In genomic region chr1:248838357-248839167, GRCh38 we compare ENCODE assay signal across 8 cellular contexts. TPM values are rescaled to one million over a fixed set of nuclear protein-coding genes. Genes with fewer than 3 reads are reported as not detected.
DNase-seq lines count a peak whose midpoint lies in the region; ATAC-seq and TF ChIP-seq lines count a peak whose summit lies in the region.

No MANE protein-coding gene starts in this region.

- peak overlapping the region; percentile 49 to 92 for H3K23ac ChIP-seq in mesenchymal stem cell (ENCODE audit: low read length in 2 of 2)

- peak overlapping the region; percentile 41 to 98 for H3K14ac ChIP-seq in mesenchymal stem cell (ENCODE audit: low read length in 2 of 2)

- H3K9me3 ChIP-seq in CD8-positive, alpha-beta T cell (ENCODE audit: low read length): no peaks in the 10 kb centered on the region
- H3K9me3 ChIP-seq in effector memory CD4-positive, alpha-beta T cell (ENCODE audit: control insufficient read depth, low read length): no peaks in the 10 kb centered on the region
- no peaks in the 10 kb centered on the region for H3K9me3 ChIP-seq in mesenchymal stem cell (ENCODE audit: control insufficient read depth, low read length)

- H3K27ac ChIP-seq in CD8-positive, alpha-beta T cell (ENCODE audit: low read depth, low read length): peak overlapping the region; percentile 99
- peak overlapping the region; percentile 96 for H3K27ac ChIP-seq in effector memory CD4-positive, alpha-beta T cell (ENCODE audit: insufficient read depth, low read length, poor library complexity, severe bottlenecking)
- H3K27ac ChIP-seq in mesenchymal stem cell (ENCODE audit: low read length, poor library complexity, severe bottlenecking): peak overlapping the region; percentile 88

- peak overlapping the region; percentile 6 to 55 for H2BK12ac ChIP-seq in mesenchymal stem cell (ENCODE audit: low read length in 2 of 2)

- peak overlapping the region; percentile 97 for H4K8ac ChIP-seq in mesenchymal stem cell (ENCODE audit: low read length)

- peaks cover 4% of the 10 kb centered on the region for H3K27me3 ChIP-seq in CD8-positive, alpha-beta T cell (ENCODE audit: insufficient read depth, low read length)
- H3K27me3 ChIP-seq in effector memory CD4-positive, alpha-beta T cell (replicated peaks; ENCODE audit: control insufficient read depth, insufficient read depth, low read length, poor library complexity, severe bottlenecking): peaks cover 3% of the 10 kb centered on the region
- H3K27me3 ChIP-seq in mesenchymal stem cell (ENCODE audit: control insufficient read depth in 1 of 2, insufficient read depth in 1 of 2, low read length in 2 of 2): peaks cover 0 to 16% of the 10 kb centered on the region in 2 experiments

- POLR2A ChIA-PET in CD8-positive, alpha-beta T cell (lab: Charles Lee): interaction anchor here (1.1 to 5.1 kb wide), 6 partner anchors 12 to 87 kb away, joined by 3 to 95 read pairs (median 8); partner anchors contain the start of genes SH3BP5L and ZNF692

- H3K4me3 Mint-ChIP-seq in CD8-positive, alpha-beta T cell: no peak overlapping the region

- H3K4me3 ChIP-seq in CD8-positive, alpha-beta T cell (ENCODE audit: low read depth, low read length): peak overlapping the region; percentile 61
- H3K4me3 ChIP-seq in effector memory CD4-positive, alpha-beta T cell (ENCODE audit: insufficient read depth, low read depth, low read length, poor library complexity, severe bottlenecking): peak overlapping the region; percentile 92
- peak overlapping the region; percentile 90 to 96 for H3K4me3 ChIP-seq in mesenchymal stem cell (ENCODE audit: insufficient read depth in 1 of 2, low read depth in 1 of 2, low read length in 2 of 2)

- CTCF ChIA-PET in CD8-positive, alpha-beta T cell (lab: Charles Lee): interaction anchor here (0.8 to 3.7 kb wide), 7 partner anchors 10 to 26 kb away, joined by 3 to 26 read pairs (median 4); partner anchors contain the start of genes SH3BP5L and ZNF692

- H3K36me3 ChIP-seq in CD8-positive, alpha-beta T cell (ENCODE audit: insufficient read depth, low read length): peaks cover 2% of the 10 kb centered on the region
- H3K36me3 ChIP-seq in effector memory CD4-positive, alpha-beta T cell (ENCODE audit: control insufficient read depth, insufficient read depth, low read length): peaks cover 5% of the 10 kb centered on the region
- peaks cover 0 to 4% of the 10 kb centered on the region in 2 experiments for H3K36me3 ChIP-seq in mesenchymal stem cell (ENCODE audit: control insufficient read depth in 1 of 2, insufficient read depth in 2 of 2, low read depth in 1 of 2, low read length in 2 of 2)

- peak overlapping the region; percentile 93 for H2BK5ac ChIP-seq in mesenchymal stem cell (ENCODE audit: low read depth, low read length, poor library complexity, severe bottlenecking)

- H3K27ac Mint-ChIP-seq in CD8-positive, alpha-beta T cell: peak overlapping the region; percentile 99

- no peak for TF ChIP-seq CTCF in CD8-positive, alpha-beta T cell (IDR thresholded peaks at IDR 0.05)

- intact Hi-C loops in CD8-positive, alpha-beta T cell (cut with DNase I, micrococcal nuclease): loop anchor here (1.0 kb wide), 5 partner anchors 12 to 68 kb away; partner anchors contain the start of gene PGBD2 (in 2 of the 2)

- no peaks in the 10 kb centered on the region for H3K9me3 Mint-ChIP-seq in CD8-positive, alpha-beta T cell

- peaks cover 6% of the 10 kb centered on the region for H3K36me3 Mint-ChIP-seq in CD8-positive, alpha-beta T cell

- 0% methylated on average over 69 of the region's 82 CpGs for WGBS in mesenchymal stem cell

- peak; percentile 74 to 91 (median 84) for DNase-seq in CD8-positive, alpha-beta T cell
- DNase-seq in NCI-H82 (lab: John Stamatoyannopoulos, UW) (peak; percentile 95), mesenchymal stem cell (peak; percentile 94)
- peak; percentile 94 for DNase-seq in activated CD8-positive, alpha-beta memory T cell treated with anti-CD3 and anti-CD28 coated beads for 24 hours
- peak; percentile 72 to 83 (median 78) for DNase-seq in effector memory CD4-positive, alpha-beta T cell
- peak; percentile 75 for DNase-seq in stimulated activated CD8-positive, alpha-beta memory T cell treated with anti-CD3 and anti-CD28 coated beads, Interleukin-12 subunit alpha, Interleukin-12 subunit beta, amount 100 ng/mL, for 4 hours (ENCODE audit: low read depth)

- H2AFZ ChIP-seq in mesenchymal stem cell (ENCODE audit: low read depth, low read length): peak overlapping the region; percentile 56

- H3K4me1 Mint-ChIP-seq in CD8-positive, alpha-beta T cell (ENCODE audit: low read depth): peaks cover 33% of the 10 kb centered on the region

- peak overlapping the region; percentile 58 for H3K4me2 ChIP-seq in mesenchymal stem cell (ENCODE audit: low read length, poor library complexity, severe bottlenecking)

- no peaks in the 10 kb centered on the region for H3K27me3 Mint-ChIP-seq in CD8-positive, alpha-beta T cell (ENCODE audit: low read depth)

- peak; percentile 65 for ATAC-seq in CD8-positive, alpha-beta T cell
- ATAC-seq in GM19438 (IDR thresholded peaks at IDR 0.05; ENCODE audit: low read depth, unreplicated experiment) (peak; percentile 52), HG03565 (IDR thresholded peaks at IDR 0.05; ENCODE audit: unreplicated experiment) (peak; percentile 40)

- H3K18ac ChIP-seq in mesenchymal stem cell (ENCODE audit: low read depth in 1 of 2, low read length in 2 of 2): peak overlapping the region; percentile 99

- peak overlapping the region; percentile 94 for H2BK120ac ChIP-seq in mesenchymal stem cell (ENCODE audit: low read depth, low read length)

- peaks cover 24% of the 10 kb centered on the region for H3K4me1 ChIP-seq in CD8-positive, alpha-beta T cell (ENCODE audit: insufficient read depth, low read length)
- peaks cover 14% of the 10 kb centered on the region for H3K4me1 ChIP-seq in effector memory CD4-positive, alpha-beta T cell (ENCODE audit: control insufficient read depth, insufficient read depth, low read length, poor library complexity, severe bottlenecking)
- H3K4me1 ChIP-seq in mesenchymal stem cell (ENCODE audit: control insufficient read depth, insufficient read depth, low read depth, low read length): peaks cover 9% of the 10 kb centered on the region

- H2BK15ac ChIP-seq in mesenchymal stem cell (ENCODE audit: low read depth, poor library complexity, severe bottlenecking): peak overlapping the region; percentile 60

- H3K79me1 ChIP-seq in mesenchymal stem cell (replicated peaks; ENCODE audit: low read length, poor library complexity, severe bottlenecking): peaks cover 14% of the 10 kb centered on the region

- H2AK5ac ChIP-seq in mesenchymal stem cell (ENCODE audit: low read length, severe bottlenecking): no peak overlapping the region

- peak overlapping the region; percentile 96 to 98 for H3K4ac ChIP-seq in mesenchymal stem cell (ENCODE audit: low read depth in 1 of 2, low read length in 2 of 2)

- peak overlapping the region; percentile 98 for H4K91ac ChIP-seq in mesenchymal stem cell (ENCODE audit: low read length)

- H3K9ac ChIP-seq in mesenchymal stem cell (ENCODE audit: low read length): peak overlapping the region; percentile 96

RNA-seq across cellular contexts. Expression of gene ZNF672, which starts 0.5 kb away (rescaled TPM):
- total RNA-seq in CD8-positive, alpha-beta T cell: 10 to 100 TPM; 33.8 to 33.9 TPM
- polyA plus RNA-seq in mesenchymal stem cell (2013, experiment 1 of 2): 14.5 TPM
- 14.8 TPM for polyA plus RNA-seq in mesenchymal stem cell (2013, experiment 2 of 2)

RNA-seq across cellular contexts. Expression of gene SH3BP5L, which starts 12.8 kb away (rescaled TPM):
- total RNA-seq in CD8-positive, alpha-beta T cell: 10 to 100 TPM; 19.0 to 20.4 TPM
- 9.3 TPM for polyA plus RNA-seq in mesenchymal stem cell (2013, experiment 1 of 2)
- 9.7 TPM for polyA plus RNA-seq in mesenchymal stem cell (2013, experiment 2 of 2)

RNA-seq across cellular contexts. Expression of gene ZNF692, which starts 20.3 kb away (rescaled TPM):
- total RNA-seq in CD8-positive, alpha-beta T cell: 10 to 100 TPM; 18.7 to 19.2 TPM
- 10.4 TPM for polyA plus RNA-seq in mesenchymal stem cell (2013, experiment 1 of 2)
- 10.5 TPM for polyA plus RNA-seq in mesenchymal stem cell (2013, experiment 2 of 2)

Comparison
In these comparisons a context has a peak if more than half of its experiments do, and no peak if none do; other contexts are left out.
1. Peak in every context shown above with its lines: DNase-seq, ATAC-seq, H3K4me3 ChIP-seq and H3K27ac ChIP-seq.